21 cellular contexts compared by ENCODE assay signal in the genomic region with DNA sequence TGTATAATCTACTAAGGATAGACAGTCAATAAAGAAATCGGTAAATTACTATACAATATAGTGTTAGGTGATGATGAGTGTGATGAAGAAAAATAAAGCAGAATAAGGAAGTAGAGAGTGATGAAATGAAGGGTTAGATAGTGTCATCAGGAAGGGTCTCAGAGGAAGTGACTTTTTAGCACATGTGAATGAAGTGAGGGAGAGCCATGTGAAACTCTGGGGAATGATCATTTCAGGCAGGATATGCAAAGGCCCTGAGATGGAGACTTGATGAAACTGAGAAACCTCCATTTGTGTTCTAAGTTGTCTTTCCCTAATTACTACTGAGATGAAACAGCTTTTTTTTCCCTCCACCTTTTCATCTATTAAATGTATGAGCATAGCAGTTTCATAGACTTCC. TPM values are rescaled to one million over a fixed set of nuclear protein-coding genes. Genes with fewer than 3 reads are reported as not detected.
DNase-seq lines count a peak whose midpoint lies in the region; ATAC-seq and TF ChIP-seq lines count a peak whose summit lies in the region.
"Had no signal": no experiment of that assay in that cellular context is flagged by ENCODE, and none has a peak within 500 bp of the region (broad histone marks: within the 10 kb centered on the region; RNA-seq: fewer than 3 reads in every experiment).

No MANE protein-coding gene starts in this region.

- no peak for TF ChIP-seq CTCF in natural killer cell (IDR thresholded peaks at IDR 0.05)

- no peaks in the 10 kb centered on the region for H3K9me3 Mint-ChIP-seq in natural killer cell treated with Interleukin-12 subunit alpha and Interleukin-12 subunit beta and Interleukin-15 and Interleukin-18, amount 100 ng/mL, for 72 hours
- H3K9me3 Mint-ChIP-seq in natural killer cell: no peaks in the 10 kb centered on the region
- H3K9me3 Mint-ChIP-seq: CD4-positive, CD25-positive, alpha-beta regulatory T cell; GM23338; stimulated activated naive CD8-positive, alpha-beta T cell treated with anti-CD3 and anti-CD28 coated beads, Interleukin-15, Interleukin-2, amounts not matched to agents 100 ng/mL and 50 ng/mL, for 24 hours had no signal

- H3K4me1 Mint-ChIP-seq in natural killer cell treated with Interleukin-12 subunit alpha and Interleukin-12 subunit beta and Interleukin-15 and Interleukin-18, amount 100 ng/mL, for 72 hours (ENCODE audit: low read depth in 2 of 2): peaks cover 23 to 24% of the 10 kb centered on the region in 2 donors
- peaks cover 0 to 6% of the 10 kb centered on the region in 2 donors for H3K4me1 Mint-ChIP-seq in natural killer cell
- H3K4me1 Mint-ChIP-seq: GM23338 had no signal

- H3K4me3 Mint-ChIP-seq in natural killer cell treated with Interleukin-12 subunit alpha and Interleukin-12 subunit beta and Interleukin-15 and Interleukin-18, amount 100 ng/mL, for 72 hours: peak overlapping the region; percentile 0
- no peak overlapping the region for H3K4me3 Mint-ChIP-seq in natural killer cell
- H3K4me3 Mint-ChIP-seq: activated naive CD8-positive, alpha-beta T cell; brain; CD4-positive, CD25-positive, alpha-beta regulatory T cell; GM23338; stimulated activated naive CD8-positive, alpha-beta T cell treated with anti-CD3 and anti-CD28 coated beads, Interleukin-15, Interleukin-2, amounts not matched to agents 100 ng/mL and 50 ng/mL, for 24 hours had no signal

- ATAC-seq in natural killer cell treated with Interleukin-12 subunit alpha and Interleukin-12 subunit beta and Interleukin-15 and Interleukin-18, amount 100 ng/mL, for 72 hours: peak; percentile 63 to 78
- ATAC-seq in natural killer cell: no peak
- peak; percentile 43 for ATAC-seq in HG03565 (IDR thresholded peaks at IDR 0.05; ENCODE audit: unreplicated experiment)
- no peak for ATAC-seq in HG03469 (IDR thresholded peaks at IDR 0.05; ENCODE audit: unreplicated experiment)
- ATAC-seq: gastrocnemius medialis, GM23338 had no signal

- intact Hi-C loops in natural killer cell (cut with micrococcal nuclease): no loop called here

- no peak overlapping the region for H3K27ac ChIP-seq in caudate nucleus (ENCODE audit: low read depth, low read length)
- H3K27ac ChIP-seq: epithelial cell of prostate, gastrocnemius medialis had no signal

- no peaks in the 10 kb centered on the region for H3K36me3 Mint-ChIP-seq in natural killer cell treated with Interleukin-12 subunit alpha and Interleukin-12 subunit beta and Interleukin-15 and Interleukin-18, amount 100 ng/mL, for 72 hours
- no peaks in the 10 kb centered on the region for H3K36me3 Mint-ChIP-seq in natural killer cell
- H3K36me3 Mint-ChIP-seq: activated naive CD8-positive, alpha-beta T cell; brain; CD4-positive, CD25-positive, alpha-beta regulatory T cell had no signal

- peak overlapping the region; percentile 1 to 81 for H3K27ac Mint-ChIP-seq in natural killer cell treated with Interleukin-12 subunit alpha and Interleukin-12 subunit beta and Interleukin-15 and Interleukin-18, amount 100 ng/mL, for 72 hours
- no peak overlapping the region for H3K27ac Mint-ChIP-seq in natural killer cell
- H3K27ac Mint-ChIP-seq: activated naive CD8-positive, alpha-beta T cell; brain; GM23338; stimulated activated naive CD8-positive, alpha-beta T cell treated with anti-CD3 and anti-CD28 coated beads, Interleukin-15, Interleukin-2, amounts not matched to agents 100 ng/mL and 50 ng/mL, for 24 hours had no signal

- H3K27me3 Mint-ChIP-seq in natural killer cell treated with Interleukin-12 subunit alpha and Interleukin-12 subunit beta and Interleukin-15 and Interleukin-18, amount 100 ng/mL, for 72 hours: no peaks in the 10 kb centered on the region
- no peaks in the 10 kb centered on the region for H3K27me3 Mint-ChIP-seq in natural killer cell (ENCODE audit: low read depth in 2 of 2)
- H3K27me3 Mint-ChIP-seq: activated naive CD8-positive, alpha-beta T cell; stimulated activated naive CD8-positive, alpha-beta T cell treated with anti-CD3 and anti-CD28 coated beads, Interleukin-15, Interleukin-2, amounts not matched to agents 100 ng/mL and 50 ng/mL, for 24 hours had no signal

- no peak for DNase-seq in natural killer cell treated with Interleukin-12 subunit alpha and Interleukin-12 subunit beta and Interleukin-15 and Interleukin-18, amount 100 ng/mL, for 72 hours (ENCODE audit: low spot score)
- no peak for DNase-seq in natural killer cell
- DNase-seq in OCI-M1 (lab: John Stamatoyannopoulos, UW): peak; percentile 60
- no peak for DNase-seq in stimulated activated naive CD4-positive, alpha-beta T cell (lab: John Stamatoyannopoulos, UW)
- DNase-seq in T-helper 9 cell: no peak
- no peak for DNase-seq in caudate nucleus (lab: John Stamatoyannopoulos, UW)
- DNase-seq: activated CD4-positive, alpha-beta T cell treated with anti-CD3 and anti-CD28 coated beads, Interleukin-2, amount 50 U/mL, for 4 hours; activated T-cell treated with anti-CD3 and anti-CD28 coated beads, Interleukin-2, amount 50 U/mL, for 1 hour; CD4-positive, CD25-positive, alpha-beta regulatory T cell; dermis blood vessel endothelial cell; DMS79 treated with DMSO at 0.1 percent for 48 hours; gastrocnemius medialis; NCI-H524; SK-N-SH had no signal

RNA-seq across cellular contexts. Expression of a gene that starts 19.4 kb away (rescaled TPM):
- total RNA-seq in natural killer cell treated with Interleukin-12 subunit alpha and Interleukin-12 subunit beta and Interleukin-15 and Interleukin-18, amount 100 ng/mL, for 72 hours: 100 to 1,000 TPM; 139 to 186 TPM
- total RNA-seq in natural killer cell: 100 to 1,000 TPM; 260 to 285 (median 262) TPM

RNA-seq across cellular contexts. Expression of a gene that starts 27.2 kb away (rescaled TPM):
- 10 to 100 TPM; 24.5 to 63.0 TPM for total RNA-seq in natural killer cell treated with Interleukin-12 subunit alpha and Interleukin-12 subunit beta and Interleukin-15 and Interleukin-18, amount 100 ng/mL, for 72 hours
- 10 to 100 TPM in 1 of 3 donors, 1 to 10 TPM in 2; 9.8 to 10.5 (median 10.0) TPM for total RNA-seq in natural killer cell

Comparison
In these comparisons a context has a peak if more than half of its experiments do, and no peak if none do; other contexts are left out.
1. ATAC-seq: peak in natural killer cell treated with Interleukin-12 subunit alpha and Interleukin-12 subunit beta and Interleukin-15 and Interleukin-18, amount 100 ng/mL, for 72 hours (2 of 2) and HG03565 (single experiment); none in natural killer cell (0 of 3) and HG03469 (single experiment).
2. H3K27ac Mint-ChIP-seq: peak in natural killer cell treated with Interleukin-12 subunit alpha and Interleukin-12 subunit beta and Interleukin-15 and Interleukin-18, amount 100 ng/mL, for 72 hours (2 of 2); none in natural killer cell (0 of 2).